1 cellular context compared by ENCODE assay signal in genomic region chr4:84126911-84127310, GRCh38.
TF ChIP-seq lines count a peak whose summit lies in the region.
"Not testable (repeated sequence)": the region's sequence is repeated elsewhere in the genome, so short reads cannot be mapped to it uniquely, and the experiment has no call there.

No MANE protein-coding gene starts in this region.

TF ChIP-seq in K562, 482 proteins besides CTCF, POLR2A, EP300 and RAD21:
- TF ChIP-seq NR2C1 (IDR thresholded peaks at IDR 0.05); ATF1 (CRISPR knock-in tag; IDR thresholded peaks at IDR 0.05); CEBPG (CRISPR knock-in tag; IDR thresholded peaks at IDR 0.05); NR2C2 (CRISPR knock-in tag; IDR thresholded peaks at IDR 0.05): not testable (repeated sequence)
- TF ChIP-seq NR2C1 (tag; IDR thresholded peaks at IDR 0.05) (peak; percentile 21; the same call in 1 of the 2 replicates), NRF1 (conservative IDR thresholded peaks at IDR 0.05 in 1 of 2, IDR thresholded peaks at IDR 0.05 in 1 of 2) (peak; percentile 74 to 77), ATF1 (tag; IDR thresholded peaks at IDR 0.05) (0 out of 2 replicates have a peak, but pooled peaks have one; percentile 15), CEBPG (tag; conservative IDR thresholded peaks at IDR 0.05 in 1 of 2, IDR thresholded peaks at IDR 0.05 in 1 of 2) (0 out of 4 replicates have a peak, but pooled peaks of 1 of the 2 experiments have one; percentile 7), NR2C2 (tag; IDR thresholded peaks at IDR 0.05) (peak; percentile 77), LEF1 (IDR thresholded peaks at IDR 0.05) (peak; percentile 34; the same call in 1 of the 2 replicates), ATF7 (IDR thresholded peaks at IDR 0.05) (peak; percentile 39; the same call in 1 of the 2 replicates), GABPA (tag; conservative IDR thresholded peaks at IDR 0.05; ENCODE audit: low read depth) (peak; percentile 61), FOXA3 (CRISPR knock-in tag; conservative IDR thresholded peaks at IDR 0.05 in 1 of 2, IDR thresholded peaks at IDR 0.05 in 1 of 2) (peak in 1 of 2 experiments; percentile 89; a peak in 2 of 4 replicates), CEBPB (tag; IDR thresholded peaks at IDR 0.05) (peak; percentile 66), FOXK2 (conservative IDR thresholded peaks at IDR 0.05 in 1 of 2, IDR thresholded peaks at IDR 0.05 in 1 of 2; ENCODE audit: low read depth in 2 of 2) (peak; percentile 53 to 62; a peak in 2 of 4 replicates)
- TF ChIP-seq, protein P1, sequence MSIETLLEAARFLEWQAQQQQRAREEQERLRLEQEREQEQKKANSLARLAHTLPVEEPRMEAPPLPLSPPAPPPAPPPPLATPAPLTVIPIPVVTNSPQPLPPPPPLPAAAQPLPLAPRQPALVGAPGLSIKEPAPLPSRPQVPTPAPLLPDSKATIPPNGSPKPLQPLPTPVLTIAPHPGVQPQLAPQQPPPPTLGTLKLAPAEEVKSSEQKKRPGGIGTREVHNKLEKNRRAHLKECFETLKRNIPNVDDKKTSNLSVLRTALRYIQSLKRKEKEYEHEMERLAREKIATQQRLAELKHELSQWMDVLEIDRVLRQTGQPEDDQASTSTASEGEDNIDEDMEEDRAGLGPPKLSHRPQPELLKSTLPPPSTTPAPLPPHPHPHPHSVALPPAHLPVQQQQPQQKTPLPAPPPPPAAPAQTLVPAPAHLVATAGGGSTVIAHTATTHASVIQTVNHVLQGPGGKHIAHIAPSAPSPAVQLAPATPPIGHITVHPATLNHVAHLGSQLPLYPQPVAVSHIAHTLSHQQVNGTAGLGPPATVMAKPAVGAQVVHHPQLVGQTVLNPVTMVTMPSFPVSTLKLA (conservative IDR thresholded peaks at IDR 0.05), result 0 out of 4 replicates have a peak, but pooled peaks of 1 of the 2 experiments have one; percentile 32
